In the genomic region with DNA sequence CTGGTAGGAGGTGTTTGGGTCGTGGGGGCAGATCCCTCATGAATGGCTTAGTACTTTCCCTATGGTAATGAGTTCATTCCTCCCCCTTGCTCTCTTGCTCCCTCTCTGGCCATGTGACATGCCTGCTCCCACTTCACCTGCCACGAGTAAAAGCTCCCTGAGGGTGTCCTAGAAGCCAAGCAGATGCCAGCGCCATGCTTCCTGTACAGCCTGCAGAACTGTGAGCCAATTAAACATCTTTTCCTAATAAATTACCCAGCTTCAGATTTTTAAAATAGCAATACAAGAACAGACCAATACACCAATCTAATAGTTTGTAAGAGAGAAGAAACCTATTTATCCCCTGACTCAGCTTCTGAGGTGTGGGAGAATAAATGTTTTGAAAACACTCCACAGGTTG, we compare ENCODE assay signal across 24 cellular contexts.
"Had no signal": no experiment of that assay in that cellular context is flagged by ENCODE, and none has a peak within 500 bp of the region (broad histone marks: within the 10 kb centered on the region; RNA-seq: fewer than 3 reads in every experiment).

No MANE protein-coding gene starts in this region.

- ATAC-seq: activated naive CD4-positive, alpha-beta T cell treated with anti-CD3 and anti-CD28 coated beads, Interleukin-2, amount 50 U/mL, for 72 hours; activated T-helper 17 cell treated with anti-CD3 and anti-CD28 coated beads, Interleukin-2, amount 50 U/mL, for 72 hours; left lung; naive thymus-derived CD8-positive, alpha-beta T cell; WTC11 had no signal

- FAIRE-seq: bronchial epithelial cell, frontal cortex had no signal

- H3K4me2 ChIP-seq: hepatocyte had no signal

- H3K36me3 ChIP-seq: colonic mucosa, esophagus muscularis mucosa, left lung, spleen, vagina had no signal

- H3K4me3 ChIP-seq: colonic mucosa, esophagus muscularis mucosa, hepatocyte, left lung, lung, spleen, testis, vagina had no signal

- DNase-seq: activated CD4-positive, alpha-beta memory T cell treated with anti-CD3 and anti-CD28 coated beads, Interleukin-2, amount 10 ng/mL, durations not matched to agents 7 days and 5 days; activated CD4-positive, alpha-beta T cell treated with anti-CD3 and anti-CD28 coated beads, Interleukin-2, amount 10 ng/mL, durations not matched to agents 24 days and 14 days; colonic mucosa; glutamatergic neuron; kidney glomerular epithelial cell; left lung; naive thymus-derived CD8-positive, alpha-beta T cell; retina; spleen; stimulated activated CD4-positive, alpha-beta T cell treated with anti-CD3 and anti-CD28 coated beads, Interleukin-4, amount 100 ng/mL, for 1 hour; stimulated activated naive CD4-positive, alpha-beta T cell; T-helper 9 cell; testis; trophoblast cell had no signal

- H3K27ac Mint-ChIP-seq: activated CD4-positive, alpha-beta memory T cell treated with anti-CD3 and anti-CD28 coated beads, Interleukin-2, amount 10 ng/mL, durations not matched to agents 7 days and 5 days; activated CD4-positive, alpha-beta T cell treated with anti-CD3 and anti-CD28 coated beads, Interleukin-2, amount 10 ng/mL, durations not matched to agents 24 days and 14 days; activated naive CD4-positive, alpha-beta T cell treated with anti-CD3 and anti-CD28 coated beads, Interleukin-2, amount 50 U/mL, for 72 hours; activated T-helper 17 cell treated with anti-CD3 and anti-CD28 coated beads, Interleukin-2, amount 50 U/mL, for 72 hours; progenitor cell of endocrine pancreas; WTC11 had no signal

- H3K36me3 Mint-ChIP-seq: naive thymus-derived CD8-positive, alpha-beta T cell had no signal

- H3K9me3 ChIP-seq: colonic mucosa, esophagus muscularis mucosa, left lung, testis, vagina had no signal

- H2AFZ ChIP-seq: hepatocyte had no signal

- H3K79me2 ChIP-seq: hepatocyte had no signal

- H3K4me1 ChIP-seq: colonic mucosa, left lung, testis had no signal

- H3K27me3 ChIP-seq: colonic mucosa, esophagus muscularis mucosa, hepatocyte, left lung, spleen, testis, vagina had no signal

- H3K4me1 Mint-ChIP-seq: activated CD4-positive, alpha-beta memory T cell treated with anti-CD3 and anti-CD28 coated beads, Interleukin-2, amount 10 ng/mL, durations not matched to agents 7 days and 5 days; activated CD4-positive, alpha-beta T cell treated with anti-CD3 and anti-CD28 coated beads, Interleukin-2, amount 10 ng/mL, durations not matched to agents 24 days and 14 days; activated T-helper 17 cell treated with anti-CD3 and anti-CD28 coated beads, Interleukin-2, amount 50 U/mL, for 72 hours; WTC11 had no signal

- H3K27me3 Mint-ChIP-seq: progenitor cell of endocrine pancreas had no signal

- H3K4me3 Mint-ChIP-seq: activated CD4-positive, alpha-beta memory T cell treated with anti-CD3 and anti-CD28 coated beads, Interleukin-2, amount 10 ng/mL, durations not matched to agents 7 days and 5 days; activated CD4-positive, alpha-beta T cell treated with anti-CD3 and anti-CD28 coated beads, Interleukin-2, amount 10 ng/mL, durations not matched to agents 24 days and 14 days; activated T-helper 17 cell treated with anti-CD3 and anti-CD28 coated beads, Interleukin-2, amount 50 U/mL, for 72 hours; naive thymus-derived CD8-positive, alpha-beta T cell; WTC11 had no signal

- H3K27ac ChIP-seq: colonic mucosa, esophagus muscularis mucosa, hepatocyte, left lung, spleen, testis, vagina had no signal
